In genomic region chr10:117541909-117542705, GRCh38 we compare ENCODE assay signal across 7 cellular contexts. TPM values are rescaled to one million over a fixed set of nuclear protein-coding genes. Genes with fewer than 3 reads are reported as not detected.
A peak's percentile ranks its signal among the peaks of the same experiment; 100 is the strongest.
DNase-seq lines count a peak whose midpoint lies in the region; ATAC-seq, FAIRE-seq and TF ChIP-seq lines count a peak whose summit lies in the region.

No MANE protein-coding gene starts in this region.

- intact Hi-C loops in esophagus squamous epithelium (cut with DNase I) = no loop called here

- TF ChIP-seq POLR2A in esophagus squamous epithelium (IDR thresholded peaks at IDR 0.05) = no peak

- no peak for ATAC-seq in GM21737 (IDR thresholded peaks at IDR 0.05; ENCODE audit: unreplicated experiment)

- WGBS in esophagus squamous epithelium, 2 donors = 6 to 9% methylated on average over 27 to 48 of the region's 62 CpGs

- peak overlapping the region in 3 of 4 donors; percentile 9 to 52 (median 45) for H3K4me3 ChIP-seq in esophagus squamous epithelium

- POLR2A ChIA-PET in GM10248 (lab: Yijun Ruan, JAX) = no interaction called here

- peak overlapping the region in 3 of 4 donors; percentile 25 to 67 (median 58) for H3K27ac ChIP-seq in esophagus squamous epithelium

- no peaks in the 10 kb centered on the region for H3K36me3 ChIP-seq in esophagus squamous epithelium

- DNase-seq in GM10248 (ENCODE audit: extremely low spot score) (peak; percentile 32), NCI-H524 treated with DMSO at 0.1 percent for 48 hours (lab: John Stamatoyannopoulos, UW) (peak; percentile 30), esophagus squamous epithelium (lab: John Stamatoyannopoulos, UW) (no peak), non-pigmented ciliary epithelial cell (ENCODE audit: low read depth) (peak; percentile 27), RCC 7860 (ENCODE audit: low spot score) (no peak), NOMO-1 treated with dmso at 0.1 percent for 144 hours (lab: John Stamatoyannopoulos, UW; ENCODE audit: unreplicated experiment) (no peak)

- CTCF ChIA-PET in GM10248 (lab: Yijun Ruan, JAX) = no interaction called here

- H3K27me3 ChIP-seq in esophagus squamous epithelium = peaks cover 53 to 100% (median 70%) of the 10 kb centered on the region in 4 donors

- H3K4me1 ChIP-seq in esophagus squamous epithelium = peaks cover 33 to 69% (median 47%) of the 10 kb centered on the region in 3 donors

- H3K9me3 ChIP-seq in esophagus squamous epithelium = no peaks in the 10 kb centered on the region

- FAIRE-seq in RCC 7860 (lab: Jason Lieb, UNC) = no peak

- TF ChIP-seq CTCF in GM10248 (IDR thresholded peaks at IDR 0.05; ENCODE audit: control extremely low read depth, extremely low read depth, low read depth, missing control alignments) (no peak), esophagus squamous epithelium (IDR thresholded peaks at IDR 0.05) (no peak)

RNA-seq across cellular contexts. Expression of gene EMX2, which starts 0.4 kb away (rescaled TPM):
- total RNA-seq in esophagus squamous epithelium = under 1 TPM in 1 of 4 donors, not detected in 3; 0.19 TPM

Comparison
In these comparisons a context has a peak if more than half of its experiments do, and no peak if none do; other contexts are left out.
1. DNase-seq: peak in GM10248 (single experiment), NCI-H524 treated with DMSO at 0.1 percent for 48 hours (single experiment) and non-pigmented ciliary epithelial cell (single experiment); none in esophagus squamous epithelium (single experiment), RCC 7860 (single experiment) and NOMO-1 treated with dmso at 0.1 percent for 144 hours (single experiment).